8 cellular contexts compared by ENCODE assay signal in the genomic region with DNA sequence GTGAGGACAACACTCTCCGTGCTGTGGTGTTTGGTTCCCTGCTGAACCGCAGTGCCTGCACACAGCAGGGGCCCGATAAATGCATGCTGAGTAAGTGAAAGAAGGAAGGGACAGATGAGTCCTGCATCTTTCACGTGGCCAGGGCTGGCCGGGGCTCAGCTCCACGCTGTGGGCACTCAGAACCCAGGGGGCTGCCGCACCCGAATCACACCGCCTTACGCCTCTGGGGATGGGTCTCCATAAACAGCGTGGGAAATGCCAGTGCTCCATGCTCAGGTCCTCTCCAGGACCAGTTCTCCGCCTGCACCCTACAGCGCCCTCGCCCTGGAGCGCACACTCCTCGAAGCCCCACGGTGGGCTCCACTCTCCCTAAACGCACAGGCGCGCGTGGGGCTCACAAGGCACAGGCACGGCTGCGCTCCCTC. TPM values are rescaled to one million over a fixed set of nuclear protein-coding genes. Genes with fewer than 3 reads are reported as not detected.
A peak's percentile ranks its signal among the peaks of the same experiment; 100 is the strongest.
DNase-seq lines count a peak whose midpoint lies in the region; ATAC-seq and TF ChIP-seq lines count a peak whose summit lies in the region.

No MANE protein-coding gene starts in this region.

- no peak for ATAC-seq in GM18907 (IDR thresholded peaks at IDR 0.05; ENCODE audit: unreplicated experiment)

- peaks cover 44% of the 10 kb centered on the region for H3K4me1 Mint-ChIP-seq in activated T-cell treated with anti-CD3 and anti-CD28 coated beads, Interleukin-2, amount 50 U/mL, for 24 hours (ENCODE audit: low read depth)
- peaks cover 7% of the 10 kb centered on the region for H3K4me1 Mint-ChIP-seq in brain
- peaks cover 3% of the 10 kb centered on the region for H3K4me1 Mint-ChIP-seq in mesothelial cell of epicardium
- no peaks in the 10 kb centered on the region for H3K4me1 Mint-ChIP-seq in type B pancreatic cell (ENCODE audit: unreplicated experiment)

- H3K9me3 Mint-ChIP-seq in activated T-cell treated with anti-CD3 and anti-CD28 coated beads, Interleukin-2, amount 50 U/mL, for 24 hours: no peaks in the 10 kb centered on the region
- H3K9me3 Mint-ChIP-seq in brain: peaks cover 0 to 1% (median 0%) of the 10 kb centered on the region in 5 experiments
- H3K9me3 Mint-ChIP-seq in mesothelial cell of epicardium: no peaks in the 10 kb centered on the region
- no peaks in the 10 kb centered on the region for H3K9me3 Mint-ChIP-seq in type B pancreatic cell

- peaks cover 26% of the 10 kb centered on the region for H3K27me3 Mint-ChIP-seq in activated T-cell treated with anti-CD3 and anti-CD28 coated beads, Interleukin-2, amount 50 U/mL, for 24 hours
- peaks cover 70% of the 10 kb centered on the region for H3K27me3 Mint-ChIP-seq in brain
- peaks cover 88% of the 10 kb centered on the region for H3K27me3 Mint-ChIP-seq in mesothelial cell of epicardium (ENCODE audit: low read depth)
- peaks cover 80% of the 10 kb centered on the region for H3K27me3 Mint-ChIP-seq in type B pancreatic cell

- H3K36me3 Mint-ChIP-seq in activated T-cell treated with anti-CD3 and anti-CD28 coated beads, Interleukin-2, amount 50 U/mL, for 24 hours (ENCODE audit: low read depth): no peaks in the 10 kb centered on the region
- H3K36me3 Mint-ChIP-seq in brain: no peaks in the 10 kb centered on the region
- no peaks in the 10 kb centered on the region for H3K36me3 Mint-ChIP-seq in mesothelial cell of epicardium
- no peaks in the 10 kb centered on the region for H3K36me3 Mint-ChIP-seq in type B pancreatic cell

- H3K27ac Mint-ChIP-seq in activated T-cell treated with anti-CD3 and anti-CD28 coated beads, Interleukin-2, amount 50 U/mL, for 24 hours: no peak overlapping the region
- H3K27ac Mint-ChIP-seq in brain: no peak overlapping the region
- H3K27ac Mint-ChIP-seq in mesothelial cell of epicardium: no peak overlapping the region
- no peak overlapping the region for H3K27ac Mint-ChIP-seq in type B pancreatic cell

- TF ChIP-seq CTCF in brain (conservative IDR thresholded peaks at IDR 0.05) (no peak), mesothelial cell of epicardium (IDR thresholded peaks at IDR 0.05; ENCODE audit: unreplicated experiment) (no peak), type B pancreatic cell (conservative IDR thresholded peaks at IDR 0.05) (no peak)

- H3K4me3 Mint-ChIP-seq in activated T-cell treated with anti-CD3 and anti-CD28 coated beads, Interleukin-2, amount 50 U/mL, for 24 hours: peak overlapping the region; percentile 70
- peak overlapping the region in 4 of 5 experiments; percentile 47 to 71 (median 57) for H3K4me3 Mint-ChIP-seq in brain
- peak overlapping the region; percentile 50 for H3K4me3 Mint-ChIP-seq in mesothelial cell of epicardium
- H3K4me3 Mint-ChIP-seq in type B pancreatic cell: peak overlapping the region; percentile 80

- peak; percentile 49 for DNase-seq in activated T-cell treated with anti-CD3 and anti-CD28 coated beads, Interleukin-2, amount 50 U/mL, for 24 hours
- DNase-seq in activated T-cell treated with anti-CD3 and anti-CD28 coated beads, Interleukin-2, amount 50 U/mL, for 1 hour: no peak
- DNase-seq in mesothelial cell of epicardium (ENCODE audit: low spot score in 2 of 2, unreplicated experiment in 2 of 2) (peak; percentile 17 to 38), type B pancreatic cell (ENCODE audit: extremely low spot score, unreplicated experiment) (peak; percentile 61), HUDEP-2 (lab: John Stamatoyannopoulos, UW; ENCODE audit: unreplicated experiment in 76 of 76) (no peak), NCI-H1048 (lab: John Stamatoyannopoulos, UW) (no peak)

RNA-seq across cellular contexts. Expression of a gene that starts 38.1 kb away (rescaled TPM):
- polyA plus RNA-seq in brain (ENCODE audit: insufficient read depth, low read depth, low replicate concordance): 3.2 TPM
- total RNA-seq in mesothelial cell of epicardium (1.5 to 1.6 TPM (median 1.5 TPM) in 3 replicates), type B pancreatic cell (ENCODE audit: low replicate concordance) (0.90 and 1.3 TPM in 2 replicates)

Comparison
In these comparisons a context has a peak if more than half of its experiments do, and no peak if none do; other contexts are left out.
1. DNase-seq: peak in activated T-cell treated with anti-CD3 and anti-CD28 coated beads, Interleukin-2, amount 50 U/mL, for 24 hours (single experiment), mesothelial cell of epicardium (2 of 2) and type B pancreatic cell (single experiment); none in activated T-cell treated with anti-CD3 and anti-CD28 coated beads, Interleukin-2, amount 50 U/mL, for 1 hour (single experiment), HUDEP-2 (0 of 76) and NCI-H1048 (single experiment).
2. Peak in every context shown above with its lines, with median percentiles within 50 percentile points of each other: H3K4me3 Mint-ChIP-seq.